8 cellular contexts compared by ENCODE assay signal in the genomic region with DNA sequence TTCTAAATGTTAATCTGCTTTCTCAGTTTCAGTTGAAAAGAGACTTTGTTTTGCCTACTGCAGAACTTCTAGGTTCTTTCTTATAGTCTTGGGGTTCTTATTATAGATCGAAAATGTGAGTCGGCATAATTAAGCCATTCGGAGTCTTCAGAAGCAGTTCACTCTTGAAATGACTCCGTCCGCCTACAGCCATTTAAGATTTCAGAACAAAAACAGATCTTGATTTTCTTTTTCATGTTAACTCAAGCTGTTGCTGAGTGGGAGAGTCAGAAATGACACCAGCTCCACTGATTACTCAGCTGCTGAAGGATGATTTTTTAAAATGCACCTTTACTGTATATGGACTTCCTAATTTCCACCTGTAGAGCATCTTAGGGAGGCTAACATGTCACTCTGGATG. TPM values are rescaled to one million over a fixed set of nuclear protein-coding genes. Genes with fewer than 3 reads are reported as not detected.
DNase-seq lines count a peak whose midpoint lies in the region; ATAC-seq and TF ChIP-seq lines count a peak whose summit lies in the region.

No MANE protein-coding gene starts in this region.

- H3K27me3 ChIP-seq in dorsolateral prefrontal cortex (peaks cover 0 to 44% (median 17%) of the 10 kb centered on the region in 45 donors), ovary (no peaks in the 10 kb centered on the region)

- no peaks in the 10 kb centered on the region for H3K9me3 ChIP-seq in ovary

- H3K4me1 ChIP-seq in ovary (ENCODE audit: insufficient read depth) = peaks cover 4% of the 10 kb centered on the region

- peak overlapping the region in 2 of 59 donors; percentile 41 to 48 for H3K27ac ChIP-seq in dorsolateral prefrontal cortex
- H3K27ac ChIP-seq in ovary = no peak overlapping the region

- no peaks in the 10 kb centered on the region for H3K36me3 ChIP-seq in ovary

- peak overlapping the region; percentile 96 for H3K27ac Mint-ChIP-seq in activated CD8-positive, alpha-beta T cell treated with anti-CD3 and anti-CD28 coated beads for 36 hours

- H3K27me3 Mint-ChIP-seq in activated CD8-positive, alpha-beta T cell treated with anti-CD3 and anti-CD28 coated beads for 36 hours = peaks cover 7% of the 10 kb centered on the region

- intact Hi-C loops in activated CD8-positive, alpha-beta T cell treated with anti-CD3 and anti-CD28 coated beads for 36 hours (cut with micrococcal nuclease) = loop anchor here (1.0 kb wide), 1 partner anchor 39 kb away; no protein-coding TSS in a partner anchor
- intact Hi-C loops in dorsolateral prefrontal cortex (cut with DNase I) (no loop called here), ovary (cut with DNase I) (no loop called here)

- peak overlapping the region; percentile 78 for H3K4me3 Mint-ChIP-seq in activated CD8-positive, alpha-beta T cell treated with anti-CD3 and anti-CD28 coated beads for 36 hours

- H3K4me3 ChIP-seq in dorsolateral prefrontal cortex (peak overlapping the region in 2 of 59 donors; percentile 8 to 15), ovary (no peak overlapping the region)

- TF ChIP-seq EP300 in ovary (IDR thresholded peaks at IDR 0.05) = no peak

- CTCF ChIA-PET in activated CD8-positive, alpha-beta T cell treated with anti-CD3 and anti-CD28 coated beads for 36 hours (lab: Charles Lee) = interaction anchor here (1.0 to 2.7 kb wide), 4 partner anchors 9 to 121 kb away, joined by 3 to 9 read pairs (median 4); no protein-coding TSS in a partner anchor

- peak; percentile 90 for DNase-seq in activated CD8-positive, alpha-beta T cell treated with anti-CD3 and anti-CD28 coated beads for 36 hours
- peak; percentile 81 for DNase-seq in stimulated activated CD4-positive, alpha-beta T cell treated with anti-CD3 and anti-CD28 coated beads, Interleukin-4, amount 100 ng/mL, for 24 hours
- DNase-seq in dorsolateral prefrontal cortex = no peak
- DNase-seq in ovary = no peak
- no peak for DNase-seq in epidermal melanocyte (ENCODE audit: insufficient read length, low spot score)
- DNase-seq in effector CD8-positive, alpha-beta T cell (lab: John Stamatoyannopoulos, UW) = no peak

- TF ChIP-seq CTCF in activated CD8-positive, alpha-beta T cell treated with anti-CD3 and anti-CD28 coated beads for 36 hours (IDR thresholded peaks at IDR 0.05) = no peak
- no peak for TF ChIP-seq CTCF in dorsolateral prefrontal cortex (IDR thresholded peaks at IDR 0.05 in 54 of 56, conservative IDR thresholded peaks at IDR 0.05 in 2 of 56; ENCODE audit: low read depth in 1 of 56, partially characterized antibody in 56 of 56)
- TF ChIP-seq CTCF in ovary (IDR thresholded peaks at IDR 0.05) = no peak

- peaks cover 81% of the 10 kb centered on the region for H3K4me1 Mint-ChIP-seq in activated CD8-positive, alpha-beta T cell treated with anti-CD3 and anti-CD28 coated beads for 36 hours (ENCODE audit: low read depth)

- no peak for TF ChIP-seq POLR2A in ovary (IDR thresholded peaks at IDR 0.05)

- peaks cover 3% of the 10 kb centered on the region for H3K9me3 Mint-ChIP-seq in activated CD8-positive, alpha-beta T cell treated with anti-CD3 and anti-CD28 coated beads for 36 hours

- ATAC-seq in GM18909 (IDR thresholded peaks at IDR 0.05; ENCODE audit: poor library complexity, unreplicated experiment) = peak; percentile 76
- peak; percentile 70 for ATAC-seq in HG02852 (IDR thresholded peaks at IDR 0.05; ENCODE audit: unreplicated experiment)
- peak; percentile 15 for ATAC-seq in activated CD8-positive, alpha-beta T cell treated with anti-CD3 and anti-CD28 coated beads for 36 hours

- peaks cover 77% of the 10 kb centered on the region for H3K36me3 Mint-ChIP-seq in activated CD8-positive, alpha-beta T cell treated with anti-CD3 and anti-CD28 coated beads for 36 hours (ENCODE audit: low read depth)

- 86 to 90% (median 88%) methylated on average over 5 of the region's 5 CpGs for WGBS in ovary, 3 donors

- POLR2A ChIA-PET in activated CD8-positive, alpha-beta T cell treated with anti-CD3 and anti-CD28 coated beads for 36 hours (lab: Charles Lee) = interaction anchor here (1.3 to 4.9 kb wide), 6 partner anchors 12 to 110 kb away, joined by 3 to 40 read pairs (median 16); a partner anchor contains a TSS

RNA-seq across cellular contexts. Expression of a gene that starts 15.9 kb away (rescaled TPM):
- total RNA-seq in activated CD8-positive, alpha-beta T cell treated with anti-CD3 and anti-CD28 coated beads for 36 hours = 10 to 100 TPM; 24.6 to 24.7 TPM
- 1 to 10 TPM; 1.9 to 9.7 (median 4.6) TPM for total RNA-seq in dorsolateral prefrontal cortex
- total RNA-seq in ovary = 10 to 100 TPM in 1 of 7 donors, 1 to 10 TPM in 6; 3.5 to 10.6 (median 4.4) TPM
- polyA plus RNA-seq in ovary = 1 to 10 TPM; 2.7 to 7.2 TPM

Comparison
In these comparisons a context has a peak if more than half of its experiments do, and no peak if none do; other contexts are left out.
1. ATAC-seq: peak in every context shown above with its lines; median percentile 76 in GM18909; 70 in HG02852; 15 in activated CD8-positive, alpha-beta T cell treated with anti-CD3 and anti-CD28 coated beads for 36 hours.
2. DNase-seq: peak in activated CD8-positive, alpha-beta T cell treated with anti-CD3 and anti-CD28 coated beads for 36 hours (single experiment) and stimulated activated CD4-positive, alpha-beta T cell treated with anti-CD3 and anti-CD28 coated beads, Interleukin-4, amount 100 ng/mL, for 24 hours (single experiment); none in dorsolateral prefrontal cortex (0 of 10), ovary (0 of 5), epidermal melanocyte (single experiment) and effector CD8-positive, alpha-beta T cell (single experiment).